ENCODE assay signal across 17 cellular contexts in the genomic region with DNA sequence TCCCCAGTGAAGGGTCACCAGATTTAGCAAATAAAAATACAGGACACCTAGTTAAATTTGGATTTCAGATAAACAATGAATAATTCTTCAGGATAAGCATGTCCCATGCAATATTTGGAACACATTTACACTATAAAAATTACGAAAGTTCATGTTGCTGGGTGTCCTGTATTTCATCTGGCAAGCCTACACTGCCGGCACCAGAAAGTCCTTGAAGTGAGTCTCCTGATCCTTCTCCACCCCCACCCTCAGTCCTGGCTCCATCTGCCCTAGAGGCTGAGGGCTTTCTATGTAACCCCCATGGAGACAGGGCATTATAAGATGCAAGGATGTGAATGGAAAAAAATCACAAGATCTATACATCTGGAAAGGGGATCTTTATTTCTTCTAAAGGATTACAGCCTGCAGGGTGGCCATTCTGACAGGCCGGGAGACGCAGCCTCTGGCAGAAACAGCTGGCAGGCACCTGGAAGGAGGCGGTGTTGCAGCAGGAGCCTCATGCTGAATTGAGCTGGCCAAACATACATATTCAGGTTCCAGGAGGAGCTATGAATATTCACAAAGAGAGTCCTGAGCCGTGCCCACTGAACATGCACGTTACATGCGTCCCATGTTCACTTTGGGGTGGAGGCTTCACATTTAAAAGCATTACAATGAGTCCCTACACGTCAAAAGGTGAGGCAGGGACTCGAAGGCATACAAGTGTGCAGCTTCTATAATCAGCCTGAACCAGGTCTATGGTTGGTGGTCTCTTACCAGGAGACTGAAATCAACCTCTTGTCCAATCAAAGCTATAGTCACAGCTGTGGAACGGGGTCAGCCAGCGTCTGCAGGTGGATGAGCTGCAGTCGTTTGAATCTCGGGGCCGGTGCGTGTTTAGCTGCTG.
DNase-seq lines count a peak whose midpoint lies in the region; ATAC-seq and TF ChIP-seq lines count a peak whose summit lies in the region.
"Had no signal": no experiment of that assay in that cellular context is flagged by ENCODE, and none has a peak within 500 bp of the region (broad histone marks: within the 10 kb centered on the region; RNA-seq: fewer than 3 reads in every experiment).

No MANE protein-coding gene starts in this region.

- H3K36me3 ChIP-seq in ascending aorta (no peaks in the 10 kb centered on the region), prostate gland (no peaks in the 10 kb centered on the region), MG63 (no peaks in the 10 kb centered on the region)
- H3K36me3 ChIP-seq: BE2C, pancreas had no signal

- 34% methylated on average over 16 of the region's 16 CpGs for WGBS in prostate gland

- peak; percentile 50 for DNase-seq in DMS153 treated with DMSO at 0.1 percent for 48 hours (lab: John Stamatoyannopoulos, UW; ENCODE audit: unreplicated experiment)
- DNase-seq in NCI-H2029 treated with DMSO at 0.1 percent for 48 hours (lab: John Stamatoyannopoulos, UW): peak; percentile 77
- no peak for DNase-seq in ascending aorta (ENCODE audit: low spot score in 2 of 2)
- peak; percentile 53 for DNase-seq in prostate gland (ENCODE audit: low spot score)
- DNase-seq in MG63: no peak
- DNase-seq: activated CD8-positive, alpha-beta memory T cell treated with anti-CD3 and anti-CD28 coated beads, Interleukin-2, amount 50 U/mL, for 48 hours; cerebellar nuclear complex; NCI-H510A; pancreas; Right ventricle myocardium superior; stimulated activated CD4-positive, alpha-beta T cell treated with anti-CD3 and anti-CD28 coated beads, Interleukin-2, amount 100 ng/mL, for 48 hours had no signal

- no peaks in the 10 kb centered on the region for H3K27me3 ChIP-seq in ascending aorta
- H3K27me3 ChIP-seq in prostate gland (replicated peaks; ENCODE audit: insufficient read depth): peaks cover 5% of the 10 kb centered on the region
- H3K27me3 ChIP-seq in MG63: no peaks in the 10 kb centered on the region
- H3K27me3 ChIP-seq: BE2C, pancreas had no signal

- ATAC-seq in GM21576 (IDR thresholded peaks at IDR 0.05; ENCODE audit: unreplicated experiment): no peak
- no peak for ATAC-seq in GM21381 (IDR thresholded peaks at IDR 0.05; ENCODE audit: unreplicated experiment)
- no peak for ATAC-seq in GM18511 (IDR thresholded peaks at IDR 0.05; ENCODE audit: unreplicated experiment)
- ATAC-seq: HCT116; stimulated activated effector memory CD8-positive, alpha-beta T cell treated with anti-CD3 and anti-CD28 coated beads, Interleukin-12 subunit alpha, Interleukin-12 subunit beta, amount 100 ng/mL, for 72 hours had no signal

- H3K4me1 ChIP-seq in ascending aorta (peaks cover 28 to 74% of the 10 kb centered on the region in 2 donors), prostate gland (replicated peaks) (peaks cover 25% of the 10 kb centered on the region)

- intact Hi-C loops in ascending aorta (cut with DNase I): loop anchor here (5.0 kb wide), 2 partner anchors 34 to 181 kb away; partner anchors contain the start of gene ETS2
- intact Hi-C loops in prostate gland (cut with DNase I): no loop called here

- TF ChIP-seq POLR2A in prostate gland (IDR thresholded peaks at IDR 0.05): no peak

- no peak overlapping the region for H3K4me3 ChIP-seq in ascending aorta
- H3K4me3 ChIP-seq in prostate gland: no peak overlapping the region
- no peak overlapping the region for H3K4me3 ChIP-seq in MG63
- H3K4me3 ChIP-seq: pancreas had no signal

- TF ChIP-seq CTCF in ascending aorta (IDR thresholded peaks at IDR 0.05) (no peak), prostate gland (IDR thresholded peaks at IDR 0.05) (no peak)

- H3K27ac ChIP-seq in ascending aorta (peak overlapping the region; percentile 15 to 62), prostate gland (peak overlapping the region; percentile 59 to 72)
- H3K27ac ChIP-seq: pancreas had no signal

- H3K9me3 ChIP-seq in ascending aorta (no peaks in the 10 kb centered on the region), prostate gland (no peaks in the 10 kb centered on the region), MG63 (no peaks in the 10 kb centered on the region)
- H3K9me3 ChIP-seq: BE2C, pancreas had no signal

Comparison
In these comparisons a context has a peak if more than half of its experiments do, and no peak if none do; other contexts are left out.
1. DNase-seq: peak in DMS153 treated with DMSO at 0.1 percent for 48 hours (single experiment), NCI-H2029 treated with DMSO at 0.1 percent for 48 hours (single experiment) and prostate gland (single experiment); none in ascending aorta (0 of 2) and MG63 (single experiment).